In the genomic region with DNA sequence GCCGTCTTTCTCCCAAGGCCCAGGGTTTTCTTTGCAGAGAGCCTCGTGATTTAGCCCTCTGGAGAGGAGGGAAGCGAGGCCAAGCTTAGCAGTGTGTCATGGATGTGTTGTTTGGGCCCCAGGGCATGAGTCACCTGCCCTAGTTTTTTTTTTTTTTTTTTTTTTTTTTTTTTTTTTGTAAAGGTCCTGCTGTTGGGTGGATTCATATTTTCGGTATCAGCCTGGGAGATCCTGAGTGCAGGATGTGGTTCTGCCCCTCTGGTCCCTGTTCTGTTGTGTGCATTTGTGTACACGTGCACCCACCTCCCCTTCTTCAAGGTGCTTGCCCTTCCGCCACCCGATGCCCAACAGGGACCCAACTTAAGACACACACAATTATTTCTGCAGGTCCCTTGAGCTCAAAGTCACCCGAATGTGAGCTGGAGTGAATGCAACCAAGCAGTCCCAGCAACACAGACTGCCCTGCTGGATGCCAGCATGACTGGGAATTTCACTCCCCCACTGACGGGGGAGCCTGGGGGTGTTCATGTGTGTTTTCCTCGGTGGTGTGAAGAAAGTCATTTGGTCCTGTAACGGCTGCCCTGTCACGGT, we compare ENCODE assay signal across 10 cellular contexts.
A peak's percentile ranks its signal among the peaks of the same experiment; 100 is the strongest.
DNase-seq lines count a peak whose midpoint lies in the region; ATAC-seq and TF ChIP-seq lines count a peak whose summit lies in the region.
"Had no signal": no experiment of that assay in that cellular context is flagged by ENCODE, and none has a peak within 500 bp of the region (broad histone marks: within the 10 kb centered on the region; RNA-seq: fewer than 3 reads in every experiment).

No MANE protein-coding gene starts in this region.

- H4K20me1 ChIP-seq in DND-41 (ENCODE audit: insufficient read depth, low read length) (no peaks in the 10 kb centered on the region), Karpas-422 (ENCODE audit: insufficient read depth, low read depth, low read length) (no peaks in the 10 kb centered on the region)

- no peak overlapping the region for H2AFZ ChIP-seq in DND-41 (ENCODE audit: low read depth, low read length)
- H2AFZ ChIP-seq in Karpas-422 (ENCODE audit: low read length) = no peak overlapping the region

- peak overlapping the region in 2 of 3 donors; percentile 15 to 81 for H3K27ac Mint-ChIP-seq in IgD-negative memory B cell
- H3K27ac Mint-ChIP-seq in activated T-helper 17 cell treated with anti-CD3 and anti-CD28 coated beads, Interleukin-2, amount 50 U/mL, for 72 hours = peak overlapping the region; percentile 15
- no peak overlapping the region for H3K27ac Mint-ChIP-seq in stimulated activated memory B cell treated with anti-CD40 and anti-IgM and Interleukin-4, amounts not matched to agents 10 μg/mL and 1 μg/mL and 100 μg/mL, for 72 hours
- H3K27ac Mint-ChIP-seq: immature natural killer cell had no signal

- H3K4me1 ChIP-seq in DND-41 (ENCODE audit: insufficient read depth, low read length) (no peaks in the 10 kb centered on the region), Karpas-422 (ENCODE audit: low read length) (peaks cover 15% of the 10 kb centered on the region)

- DNase-seq in DND-41 (peak; percentile 29), islet precursor cell (peak; percentile 67), NCI-H2171 treated with DMSO at 0.1 percent for 48 hours (lab: John Stamatoyannopoulos, UW) (no peak), GM19238 (ENCODE audit: insufficient read length, low spot score) (no peak), Karpas-422 (no peak)
- DNase-seq: immature natural killer cell; stimulated activated CD4-positive, alpha-beta T cell treated with anti-CD3 and anti-CD28 coated beads, Interleukin-4, amount 100 ng/mL, for 4 hours had no signal

- peaks cover 0 to 3% (median 0%) of the 10 kb centered on the region in 3 donors for H3K9me3 Mint-ChIP-seq in IgD-negative memory B cell
- H3K9me3 Mint-ChIP-seq in activated T-helper 17 cell treated with anti-CD3 and anti-CD28 coated beads, Interleukin-2, amount 50 U/mL, for 72 hours = no peaks in the 10 kb centered on the region
- no peaks in the 10 kb centered on the region for H3K9me3 Mint-ChIP-seq in stimulated activated memory B cell treated with anti-CD40 and anti-IgM and Interleukin-4, amounts not matched to agents 10 μg/mL and 1 μg/mL and 100 μg/mL, for 72 hours
- H3K9me3 Mint-ChIP-seq: immature natural killer cell had no signal

- H3K9me3 ChIP-seq in DND-41 (ENCODE audit: insufficient read depth, low read length, severe bottlenecking) (no peaks in the 10 kb centered on the region), Karpas-422 (ENCODE audit: low read length) (no peaks in the 10 kb centered on the region)

- H3K27ac ChIP-seq in DND-41 (ENCODE audit: low read length) (no peak overlapping the region), Karpas-422 (ENCODE audit: low read length) (no peak overlapping the region)

- H3K4me3 ChIP-seq in DND-41 (ENCODE audit: low read depth in 1 of 2, low read length in 2 of 2) (no peak overlapping the region), Karpas-422 (ENCODE audit: low read length) (no peak overlapping the region)

- H3K4me3 Mint-ChIP-seq in IgD-negative memory B cell = peak overlapping the region in 1 of 4 donors; percentile 63
- peak overlapping the region; percentile 17 for H3K4me3 Mint-ChIP-seq in activated T-helper 17 cell treated with anti-CD3 and anti-CD28 coated beads, Interleukin-2, amount 50 U/mL, for 72 hours
- H3K4me3 Mint-ChIP-seq in stimulated activated memory B cell treated with anti-CD40 and anti-IgM and Interleukin-4, amounts not matched to agents 10 μg/mL and 1 μg/mL and 100 μg/mL, for 72 hours = no peak overlapping the region
- H3K4me3 Mint-ChIP-seq: immature natural killer cell had no signal

- no peaks in the 10 kb centered on the region for H3K9me2 ChIP-seq in Karpas-422 (replicated peaks; ENCODE audit: insufficient read depth, low read length)

- peak; percentile 58 for ATAC-seq in DND-41 (ENCODE audit: insufficient read depth, low read depth)
- peak; percentile 95 for ATAC-seq in activated T-helper 17 cell treated with anti-CD3 and anti-CD28 coated beads, Interleukin-2, amount 50 U/mL, for 72 hours (replicated peaks)
- ATAC-seq in stimulated activated memory B cell treated with anti-CD40 and anti-IgM and Interleukin-4, amounts not matched to agents 10 μg/mL and 1 μg/mL and 100 μg/mL, for 72 hours = no peak

- H3K79me2 ChIP-seq in DND-41 (ENCODE audit: insufficient read depth, low read length) (no peaks in the 10 kb centered on the region), Karpas-422 (ENCODE audit: low read length) (no peaks in the 10 kb centered on the region)

- no peaks in the 10 kb centered on the region for H3K27me3 ChIP-seq in DND-41 (ENCODE audit: insufficient read depth, low read length, poor library complexity)
- no peaks in the 10 kb centered on the region for H3K27me3 ChIP-seq in Karpas-422 (ENCODE audit: low read length)

- peaks cover 6 to 17% (median 8%) of the 10 kb centered on the region in 3 donors for H3K4me1 Mint-ChIP-seq in IgD-negative memory B cell
- peaks cover 17% of the 10 kb centered on the region for H3K4me1 Mint-ChIP-seq in activated T-helper 17 cell treated with anti-CD3 and anti-CD28 coated beads, Interleukin-2, amount 50 U/mL, for 72 hours
- H3K4me1 Mint-ChIP-seq in stimulated activated memory B cell treated with anti-CD40 and anti-IgM and Interleukin-4, amounts not matched to agents 10 μg/mL and 1 μg/mL and 100 μg/mL, for 72 hours = peaks cover 23% of the 10 kb centered on the region

- no peaks in the 10 kb centered on the region for H3K36me3 Mint-ChIP-seq in IgD-negative memory B cell
- no peaks in the 10 kb centered on the region for H3K36me3 Mint-ChIP-seq in activated T-helper 17 cell treated with anti-CD3 and anti-CD28 coated beads, Interleukin-2, amount 50 U/mL, for 72 hours (ENCODE audit: low read depth)
- no peaks in the 10 kb centered on the region for H3K36me3 Mint-ChIP-seq in stimulated activated memory B cell treated with anti-CD40 and anti-IgM and Interleukin-4, amounts not matched to agents 10 μg/mL and 1 μg/mL and 100 μg/mL, for 72 hours

- no peak for TF ChIP-seq CTCF in DND-41 (IDR thresholded peaks at IDR 0.05; ENCODE audit: borderline replicate concordance, extremely low read depth, low read length, poor library complexity, severe bottlenecking)

- H3K9ac ChIP-seq in DND-41 (ENCODE audit: low read depth, low read length) (no peak overlapping the region), Karpas-422 (ENCODE audit: low read length) (no peak overlapping the region)

- peaks cover 48% of the 10 kb centered on the region for H3K27me3 Mint-ChIP-seq in IgD-negative memory B cell
- H3K27me3 Mint-ChIP-seq in activated T-helper 17 cell treated with anti-CD3 and anti-CD28 coated beads, Interleukin-2, amount 50 U/mL, for 72 hours = peaks cover 4% of the 10 kb centered on the region
- H3K27me3 Mint-ChIP-seq in stimulated activated memory B cell treated with anti-CD40 and anti-IgM and Interleukin-4, amounts not matched to agents 10 μg/mL and 1 μg/mL and 100 μg/mL, for 72 hours = peaks cover 80% of the 10 kb centered on the region

- H3K4me2 ChIP-seq in DND-41 (ENCODE audit: insufficient read depth, low read length) = no peak overlapping the region
- H3K4me2 ChIP-seq in Karpas-422 (ENCODE audit: low read depth, low read length, poor library complexity, severe bottlenecking) = no peak overlapping the region

- H3K36me3 ChIP-seq in DND-41 (ENCODE audit: insufficient read depth, low read length) (no peaks in the 10 kb centered on the region), Karpas-422 (ENCODE audit: insufficient read depth, low read length) (no peaks in the 10 kb centered on the region)

Comparison
In these comparisons a context has a peak if more than half of its experiments do, and no peak if none do; other contexts are left out.
1. DNase-seq: peak in DND-41 (single experiment) and islet precursor cell (single experiment); none in NCI-H2171 treated with DMSO at 0.1 percent for 48 hours (single experiment), GM19238 (single experiment) and Karpas-422 (single experiment).